ENCODE assay signal across 28 cellular contexts in the genomic region with DNA sequence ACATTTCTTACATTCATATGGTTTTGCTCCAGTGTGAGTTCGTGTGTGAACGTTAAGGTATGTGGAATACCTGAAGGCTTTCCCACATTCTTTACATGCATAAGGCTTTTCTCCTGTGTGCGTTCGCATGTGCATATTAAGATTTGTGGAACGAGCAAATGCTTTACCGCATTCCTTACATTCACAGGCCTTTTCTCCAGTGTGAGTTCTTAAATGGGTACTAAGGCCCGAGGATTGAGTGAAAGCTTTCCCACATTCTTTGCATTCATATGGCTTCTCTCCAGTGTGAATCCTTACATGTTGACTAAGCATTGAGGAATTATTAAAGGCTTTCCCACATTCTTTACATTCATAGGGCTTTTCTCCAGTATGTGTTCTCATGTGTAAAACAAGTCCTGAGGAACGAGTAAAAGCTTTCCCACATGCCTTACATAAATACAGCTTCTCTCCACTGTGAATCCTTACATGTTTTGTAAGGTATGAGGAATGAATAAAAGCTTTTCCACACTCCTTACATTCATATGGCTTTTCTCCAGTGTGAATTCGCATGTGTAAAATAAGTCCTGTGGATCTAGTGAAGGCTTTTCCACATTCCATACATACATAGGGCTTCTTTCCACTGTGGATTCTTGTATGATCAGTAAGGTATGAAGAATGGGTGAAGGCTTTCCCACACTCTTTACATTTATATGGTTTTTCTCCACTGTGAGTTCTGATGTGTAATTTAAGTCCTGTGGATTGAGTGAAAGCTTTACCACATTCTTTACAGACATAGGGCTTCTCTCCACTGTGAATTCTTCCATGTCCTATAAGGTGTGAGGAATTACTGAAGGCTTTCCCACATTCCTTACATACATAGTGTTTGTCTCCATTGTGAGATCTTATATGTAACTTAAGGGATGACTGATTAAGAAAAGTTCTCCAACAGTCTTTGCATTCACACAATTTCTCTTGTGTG. TPM values are rescaled to one million over a fixed set of nuclear protein-coding genes. Genes with fewer than 3 reads are reported as not detected.
A peak's percentile ranks its signal among the peaks of the same experiment; 100 is the strongest.
DNase-seq lines count a peak whose midpoint lies in the region; ATAC-seq, FAIRE-seq and TF ChIP-seq lines count a peak whose summit lies in the region.
"Had no signal": no experiment of that assay in that cellular context is flagged by ENCODE, and none has a peak within 500 bp of the region (broad histone marks: within the 10 kb centered on the region; RNA-seq: fewer than 3 reads in every experiment).

No MANE protein-coding gene starts in this region.

- ATAC-seq in A549 (no peak), T-helper 17 cell (no peak)
- ATAC-seq: heart right ventricle; stimulated activated naive B cell treated with anti-CD40 and anti-IgM and Interleukin-4, amounts not matched to agents 10 μg/mL and 1 μg/mL and 100 μg/mL, for 72 hours had no signal

- no peak overlapping the region for H3K9ac ChIP-seq in liver (ENCODE audit: low read depth in 1 of 2, low read length in 2 of 2)

- TF ChIP-seq CTCF in A549 (IDR thresholded peaks at IDR 0.05) (no peak), HEK293 (tag by site-specific recombination; IDR thresholded peaks at IDR 0.05) (no peak), choroid plexus epithelial cell (conservative IDR thresholded peaks at IDR 0.05; ENCODE audit: low read depth, low read length) (no peak), liver (IDR thresholded peaks at IDR 0.05; ENCODE audit: low read depth, low read length, missing input control) (no peak), BE2C (IDR thresholded peaks at IDR 0.05; ENCODE audit: low read depth, low read length) (no peak)

- H3K36me3 ChIP-seq in HEK293 (ENCODE audit: control insufficient read depth in 2 of 2, insufficient read depth in 1 of 2, low read length in 2 of 2) (peaks cover 0 to 31% of the 10 kb centered on the region in 2 experiments; a peak in 1 of 3 replicates), liver (ENCODE audit: control insufficient read depth in 4 of 4, insufficient read depth in 3 of 4, low read depth in 1 of 4, low read length in 3 of 4) (peaks cover 5 to 48% (median 37%) of the 10 kb centered on the region in 4 donors), BE2C (no peaks in the 10 kb centered on the region)
- H3K36me3 ChIP-seq: HAP-1 had no signal

- FAIRE-seq in A549 (lab: Jason Lieb, UNC) = no peak
- FAIRE-seq: G401.6 had no signal

- WGBS in A549 (ENCODE audit: missing lambda C conversion rate) = 52% methylated on average over 9 of the region's 9 CpGs
- WGBS in liver = 98% methylated on average over 9 of the region's 9 CpGs

- DNase-seq in A549 (ENCODE audit: low read depth in 1 of 2, low spot score in 1 of 2) = no peak
- DNase-seq in choroid plexus epithelial cell (ENCODE audit: low read depth) = peak; percentile 8
- no peak for DNase-seq in mucosa of gallbladder (ENCODE audit: low spot score)
- no peak for DNase-seq in NCI-H2029 treated with DMSO at 0.1 percent for 48 hours (lab: John Stamatoyannopoulos, UW)
- no peak for DNase-seq in BE2C
- DNase-seq in T-helper 17 cell = no peak
- DNase-seq: activated CD4-positive, alpha-beta T cell treated with anti-CD3 and anti-CD28 coated beads, Interleukin-2, amount 50 U/mL, for 4 hours; activated naive CD4-positive, alpha-beta T cell treated with anti-CD3 and anti-CD28 coated beads for 36 hours; AML-193; foreskin fibroblast; heart right ventricle; KBM-7; MM.1S; NCI-H1417; NCI-H2081 treated with DMSO at 0.1 percent for 48 hours; NCI-H345; NCI-H748 treated with DMSO at 0.1 percent for 48 hours; RPMI8226; sigmoid colon; stimulated activated naive B cell treated with anti-CD40 and anti-IgM and Interleukin-4, amounts not matched to agents 10 μg/mL and 1 μg/mL and 100 μg/mL, for 72 hours; T-helper 1 cell had no signal

- TF ChIP-seq POLR2A in A549 (IDR thresholded peaks at IDR 0.05; ENCODE audit: low read length) = no peak

- no peak overlapping the region for H3K4me3 Mint-ChIP-seq in T-helper 17 cell
- H3K4me3 Mint-ChIP-seq: activated naive CD4-positive, alpha-beta T cell treated with anti-CD3 and anti-CD28 coated beads for 36 hours; activated T-helper 1 cell treated with anti-CD3 and anti-CD28 coated beads, Interleukin-12 subunit alpha, Interleukin-12 subunit beta, Interleukin-2, Interleukin-4 antibody, amounts not matched to agents 30 ng/mL and 10 ng/mL and 1 ng/mL, durations not matched to agents 14 hours and 24 hours and 36 hours; dendritic cell treated with granulocyte-macrophage colony-stimulating factor and Interleukin-4, amounts not matched to agents 40 ng/mL and 50 ng/mL, for 4 days; stimulated activated naive B cell treated with anti-CD40 and anti-IgM and Interleukin-4, amounts not matched to agents 10 μg/mL and 1 μg/mL and 100 μg/mL, for 72 hours had no signal

- POLR2A ChIA-PET in A549 (lab: Yijun Ruan, JAX) (no interaction called here), HEK293 (lab: Yijun Ruan, JAX) (no interaction called here)

- CTCF ChIA-PET in A549 (lab: Yijun Ruan, JAX) = no interaction called here
- CTCF ChIA-PET in HEK293 (lab: Yijun Ruan, JAX) = interaction anchor here (0.6 kb wide), 1 partner anchor 87 kb away, joined by 9 read pairs; no protein-coding TSS in a partner anchor

- no peaks in the 10 kb centered on the region for H3K4me1 ChIP-seq in A549
- no peaks in the 10 kb centered on the region for H3K4me1 ChIP-seq in HEK293 (ENCODE audit: control insufficient read depth, insufficient read depth, low read length)
- no peaks in the 10 kb centered on the region for H3K4me1 ChIP-seq in liver (ENCODE audit: control insufficient read depth in 4 of 4, insufficient read depth in 4 of 4, low read length in 3 of 4)
- H3K4me1 ChIP-seq in BE2C = no peaks in the 10 kb centered on the region
- H3K4me1 ChIP-seq: HAP-1, heart right ventricle, sigmoid colon, SJSA1 had no signal

- no peaks in the 10 kb centered on the region for H3K4me1 Mint-ChIP-seq in T-helper 17 cell
- H3K4me1 Mint-ChIP-seq: stimulated activated naive B cell treated with anti-CD40 and anti-IgM and Interleukin-4, amounts not matched to agents 10 μg/mL and 1 μg/mL and 100 μg/mL, for 72 hours had no signal

- H3K27ac ChIP-seq in A549 = no peak overlapping the region
- no peak overlapping the region for H3K27ac ChIP-seq in HEK293 (ENCODE audit: extremely low read depth, low read depth, low read length)
- no peak overlapping the region for H3K27ac ChIP-seq in liver (ENCODE audit: low read depth in 1 of 2, low read length in 2 of 2)
- H3K27ac ChIP-seq: heart right ventricle, sigmoid colon, SJSA1 had no signal

- no peak overlapping the region for H3K4me3 ChIP-seq in A549
- H3K4me3 ChIP-seq in HEK293 (ENCODE audit: low read depth, low read length) = no peak overlapping the region
- no peak overlapping the region for H3K4me3 ChIP-seq in choroid plexus epithelial cell (ENCODE audit: low read depth, low read length)
- H3K4me3 ChIP-seq in liver (ENCODE audit: low read depth in 1 of 3, low read length in 3 of 3) = peak overlapping the region in 2 of 3 donors; percentile 56 to 68
- no peak overlapping the region for H3K4me3 ChIP-seq in BE2C (ENCODE audit: low read depth, low read length)
- H3K4me3 ChIP-seq: HAP-1, heart right ventricle, sigmoid colon, SJSA1 had no signal

- peaks cover 51% of the 10 kb centered on the region for H3K9me3 ChIP-seq in A549
- H3K9me3 ChIP-seq in HEK293 (ENCODE audit: control insufficient read depth, insufficient read depth, low read depth, low read length) = no peaks in the 10 kb centered on the region
- H3K9me3 ChIP-seq in liver (ENCODE audit: control insufficient read depth in 4 of 4, low read length in 3 of 4) = peaks cover 28 to 73% (median 41%) of the 10 kb centered on the region in 4 donors
- H3K9me3 ChIP-seq in BE2C = no peaks in the 10 kb centered on the region; the same call in 1 of the 2 replicates
- H3K9me3 ChIP-seq in T-helper 17 cell (ENCODE audit: control insufficient read depth, low read length, poor library complexity, severe bottlenecking) = peaks cover 22% of the 10 kb centered on the region

- H3K27me3 Mint-ChIP-seq in T-helper 17 cell = no peaks in the 10 kb centered on the region
- H3K27me3 Mint-ChIP-seq: dendritic cell treated with granulocyte-macrophage colony-stimulating factor and Interleukin-4, amounts not matched to agents 40 ng/mL and 50 ng/mL, for 4 days; stimulated activated naive B cell treated with anti-CD40 and anti-IgM and Interleukin-4, amounts not matched to agents 10 μg/mL and 1 μg/mL and 100 μg/mL, for 72 hours had no signal

- H3K27me3 ChIP-seq in liver (ENCODE audit: control insufficient read depth in 4 of 4, insufficient read depth in 4 of 4, low read length in 3 of 4) (no peaks in the 10 kb centered on the region), BE2C (no peaks in the 10 kb centered on the region)
- H3K27me3 ChIP-seq: heart right ventricle, sigmoid colon, SJSA1 had no signal

- no peaks in the 10 kb centered on the region for H3K36me3 Mint-ChIP-seq in T-helper 17 cell (ENCODE audit: low read depth)

- TF ChIP-seq RAD21 in A549 (conservative IDR thresholded peaks at IDR 0.05 in 1 of 2, IDR thresholded peaks at IDR 0.05 in 1 of 2) (no peak), liver (IDR thresholded peaks at IDR 0.05) (no peak)

- no peak for TF ChIP-seq EP300 in A549 (IDR thresholded peaks at IDR 0.05)

- no peak overlapping the region for H3K4me2 ChIP-seq in A549

- no peak overlapping the region for H3K27ac Mint-ChIP-seq in T-helper 17 cell
- H3K27ac Mint-ChIP-seq: activated naive CD4-positive, alpha-beta T cell treated with anti-CD3 and anti-CD28 coated beads for 36 hours; activated T-helper 1 cell treated with anti-CD3 and anti-CD28 coated beads, Interleukin-12 subunit alpha, Interleukin-12 subunit beta, Interleukin-2, Interleukin-4 antibody, amounts not matched to agents 30 ng/mL and 10 ng/mL and 1 ng/mL, durations not matched to agents 14 hours and 24 hours and 36 hours; dendritic cell treated with granulocyte-macrophage colony-stimulating factor and Interleukin-4, amounts not matched to agents 40 ng/mL and 50 ng/mL, for 4 days; stimulated activated naive B cell treated with anti-CD40 and anti-IgM and Interleukin-4, amounts not matched to agents 10 μg/mL and 1 μg/mL and 100 μg/mL, for 72 hours had no signal

TF ChIP-seq in A549, 52 proteins besides CTCF, POLR2A, EP300 and RAD21 (continues in another document):
- peak; percentile 50; the same call in 1 of the 2 replicates for TF ChIP-seq KDM1A (IDR thresholded peaks at IDR 0.05; ENCODE audit: low read depth)

TF ChIP-seq in HEK293, 187 proteins besides CTCF, POLR2A, EP300 and RAD21 (continues in another document):
- peak; percentile 94 for TF ChIP-seq SETDB1 (IDR thresholded peaks at IDR 0.05; ENCODE audit: insufficient read length, low read length)

TF ChIP-seq in liver, 16 proteins besides CTCF, POLR2A, EP300 and RAD21 (continues in another document):
- no peak for TF ChIP-seq YY1 (IDR thresholded peaks at IDR 0.05)
- TF ChIP-seq NR2F2 (IDR thresholded peaks at IDR 0.05) = no peak

RNA-seq across cellular contexts. Expression of a gene that starts 10.7 kb away (rescaled TPM):
- polyA plus RNA-seq in A549 (2011; rRNA removed) (3.3 and 4.5 TPM in 2 replicates), A549 (2017; fragmentation: RNase III; extraction: RNeasy Plus Mini Kit Qiagen cat#74134 plus additional on column Dnase treatment) (1.8 to 3.0 TPM (median 2.1 TPM) in 3 replicates), liver (1 to 10 TPM; 1.6 to 6.7 TPM)
- polyA plus RNA-seq in A549 (2012; cell fraction: cytosol; rRNA removed) = 0.62 and 0.75 TPM in 2 replicates
- polyA plus RNA-seq in A549 (2012; cell fraction: nucleus; rRNA removed) = 0.44 and 0.83 TPM in 2 replicates
- polyA minus RNA-seq in A549 (2011; rRNA and poly(A)+ RNA removed) = 1.3 and 2.6 TPM in 2 replicates
- total RNA-seq in liver (1 to 10 TPM; 6.6 to 9.4 TPM), mucosa of gallbladder (25.0 TPM), T-helper 17 cell (10 to 100 TPM in 1 of 2 donors, 1 to 10 TPM in 1; 3.9 to 12.0 TPM)
- 1.5 TPM for polyA plus RNA-seq in BE2C (2012; ENCODE audit: insufficient read depth, insufficient read length, low read depth)

Comparison
In these comparisons a context has a peak if more than half of its experiments do, and no peak if none do; other contexts are left out.
1. H3K4me3 ChIP-seq: peak in liver (2 of 3); none in A549 (single experiment), HEK293 (single experiment), choroid plexus epithelial cell (single experiment) and BE2C (single experiment).